In the genomic region with DNA sequence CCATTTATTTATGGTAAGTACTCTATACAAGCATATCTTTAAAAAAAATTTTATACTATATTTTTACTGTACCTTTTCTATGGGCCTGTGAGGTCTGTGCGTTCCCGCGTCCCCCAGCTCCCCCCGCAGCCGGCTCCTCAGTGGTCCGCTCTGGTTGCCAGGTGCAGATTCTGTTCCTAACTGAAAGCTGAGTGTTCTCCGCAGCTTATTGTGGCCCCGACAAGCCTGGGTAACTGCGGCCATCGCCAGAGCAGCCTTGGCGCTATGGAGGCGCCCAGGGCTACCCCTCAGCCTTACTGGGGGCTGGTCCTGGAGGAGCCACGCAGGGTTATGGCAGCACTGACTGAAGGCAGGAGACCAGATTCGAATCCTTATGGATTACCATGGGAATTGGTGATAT, we compare ENCODE assay signal across 27 cellular contexts.
"Had no signal": no experiment of that assay in that cellular context is flagged by ENCODE, and none has a peak within 500 bp of the region (broad histone marks: within the 10 kb centered on the region; RNA-seq: fewer than 3 reads in every experiment).

No MANE protein-coding gene starts in this region.

- H3K27ac Mint-ChIP-seq: naive thymus-derived CD4-positive, alpha-beta T cell; natural killer cell; nephron; neural progenitor cell; progenitor cell of endocrine pancreas; stimulated activated memory B cell treated with anti-CD40 and anti-IgM and Interleukin-4, amounts not matched to agents 10 μg/mL and 1 μg/mL and 100 μg/mL, for 72 hours; stimulated activated naive CD8-positive, alpha-beta T cell treated with anti-CD3 and anti-CD28 coated beads, Interleukin-15, Interleukin-2, amounts not matched to agents 100 ng/mL and 50 ng/mL, for 24 hours had no signal

- H3K36me3 ChIP-seq: neural progenitor cell, ovary, right lobe of liver, sigmoid colon, stomach, thoracic aorta, thyroid gland, tibial nerve, upper lobe of left lung, vagina had no signal

- H3K9ac ChIP-seq: neural progenitor cell, parathyroid adenoma had no signal

- DNase-seq: naive thymus-derived CD4-positive, alpha-beta T cell; natural killer cell; occipital lobe; ovary; psoas muscle; right lobe of liver; sigmoid colon; small intestine; stimulated activated CD4-positive, alpha-beta T cell treated with anti-CD3 and anti-CD28 coated beads, Interleukin-15, amount 100 ng/mL, for 24 hours; stimulated activated CD4-positive, alpha-beta T cell treated with anti-CD3 and anti-CD28 coated beads, Interleukin-2, amount 100 ng/mL, for 24 hours; stimulated activated CD4-positive, alpha-beta T cell treated with anti-CD3 and anti-CD28 coated beads, Interleukin-2, amount 100 ng/mL, for 48 hours; stimulated activated CD4-positive, alpha-beta T cell treated with anti-CD3 and anti-CD28 coated beads, Interleukin-4, amount 100 ng/mL, for 24 hours; stimulated activated naive CD4-positive, alpha-beta T cell treated with Interleukin-2 at 50 U/mL for 16 hours; stomach; thyroid gland had no signal

- H3K4me2 ChIP-seq: neural progenitor cell had no signal

- FAIRE-seq: urothelium cell line had no signal

- H3K27me3 Mint-ChIP-seq: naive thymus-derived CD4-positive, alpha-beta T cell; progenitor cell of endocrine pancreas; stimulated activated memory B cell treated with anti-CD40 and anti-IgM and Interleukin-4, amounts not matched to agents 10 μg/mL and 1 μg/mL and 100 μg/mL, for 72 hours; stimulated activated naive CD8-positive, alpha-beta T cell treated with anti-CD3 and anti-CD28 coated beads, Interleukin-15, Interleukin-2, amounts not matched to agents 100 ng/mL and 50 ng/mL, for 24 hours had no signal

- H3K4me1 ChIP-seq: neural progenitor cell, parathyroid adenoma, psoas muscle, right lobe of liver, sigmoid colon, stomach, thyroid gland, tibial nerve, upper lobe of left lung, vagina had no signal

- H3K4me1 Mint-ChIP-seq: natural killer cell; nephron; neural progenitor cell; stimulated activated memory B cell treated with anti-CD40 and anti-IgM and Interleukin-4, amounts not matched to agents 10 μg/mL and 1 μg/mL and 100 μg/mL, for 72 hours had no signal

- H3K27ac ChIP-seq: neural progenitor cell, ovary, parathyroid adenoma, psoas muscle, right lobe of liver, sigmoid colon, stomach, thoracic aorta, thyroid gland, tibial nerve, upper lobe of left lung, vagina had no signal

- H3K36me3 Mint-ChIP-seq: naive thymus-derived CD4-positive, alpha-beta T cell; neural progenitor cell; stimulated activated memory B cell treated with anti-CD40 and anti-IgM and Interleukin-4, amounts not matched to agents 10 μg/mL and 1 μg/mL and 100 μg/mL, for 72 hours had no signal

- H3K79me2 ChIP-seq: parathyroid adenoma had no signal

- ATAC-seq: naive thymus-derived CD4-positive, alpha-beta T cell; natural killer cell; psoas muscle; right cardiac atrium; right lobe of liver; stimulated activated memory B cell treated with anti-CD40 and anti-IgM and Interleukin-4, amounts not matched to agents 10 μg/mL and 1 μg/mL and 100 μg/mL, for 72 hours had no signal

- H3K27me3 ChIP-seq: neural progenitor cell, ovary, right lobe of liver, sigmoid colon, stomach, thyroid gland, tibial nerve, upper lobe of left lung, vagina had no signal

- H3K4me3 ChIP-seq: neural progenitor cell, ovary, psoas muscle, right lobe of liver, sigmoid colon, stomach, thoracic aorta, thyroid gland, tibial nerve, upper lobe of left lung, vagina had no signal

- H3K9me3 ChIP-seq: ovary, psoas muscle, right lobe of liver, sigmoid colon, stomach, thoracic aorta, thyroid gland, upper lobe of left lung, vagina had no signal

- H3K4me3 Mint-ChIP-seq: naive thymus-derived CD4-positive, alpha-beta T cell; natural killer cell; nephron; neural progenitor cell; stimulated activated memory B cell treated with anti-CD40 and anti-IgM and Interleukin-4, amounts not matched to agents 10 μg/mL and 1 μg/mL and 100 μg/mL, for 72 hours; stimulated activated naive CD8-positive, alpha-beta T cell treated with anti-CD3 and anti-CD28 coated beads, Interleukin-15, Interleukin-2, amounts not matched to agents 100 ng/mL and 50 ng/mL, for 24 hours had no signal

- H2AFZ ChIP-seq: parathyroid adenoma had no signal
